8 cellular contexts compared by ENCODE assay signal in the genomic region with DNA sequence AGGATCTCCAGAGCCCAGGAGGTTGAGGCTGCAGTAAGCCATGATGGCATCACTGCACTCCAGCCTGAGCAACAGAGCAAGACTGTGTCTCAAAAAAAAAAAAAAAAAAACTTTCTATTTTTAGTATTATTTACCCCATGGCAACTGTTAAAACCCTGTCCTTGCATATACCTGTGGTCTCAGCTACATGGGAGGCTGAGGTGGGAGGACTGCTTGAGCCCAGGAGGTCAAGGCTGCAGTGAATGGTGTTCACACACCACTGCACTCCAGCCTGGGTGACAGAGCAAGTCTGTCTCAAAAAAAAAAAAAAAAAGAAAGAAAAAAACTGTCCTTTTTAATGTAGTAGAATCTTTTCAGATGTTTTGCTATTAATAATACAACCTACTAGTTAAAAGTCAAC. TPM values are rescaled to one million over a fixed set of nuclear protein-coding genes. Genes with fewer than 3 reads are reported as not detected.
DNase-seq lines count a peak whose midpoint lies in the region; ATAC-seq and TF ChIP-seq lines count a peak whose summit lies in the region.
"Not testable (repeated sequence)": the region's sequence is repeated elsewhere in the genome, so short reads cannot be mapped to it uniquely, and the experiment has no call there.

No MANE protein-coding gene starts in this region.

- not testable (repeated sequence) for H3K36me3 ChIP-seq in GM06990 (ENCODE audit: control insufficient read depth, insufficient read depth, low read length); muscle layer of duodenum (ENCODE audit: control insufficient read depth in 1 of 2, insufficient read depth in 2 of 2, low read length in 2 of 2)

- H3K4me1 ChIP-seq in muscle layer of duodenum (ENCODE audit: control insufficient read depth in 1 of 2, insufficient read depth in 2 of 2, low read length in 2 of 2), result peaks cover 15 to 28% of the 10 kb centered on the region in 2 donors

- H3K36me3 Mint-ChIP-seq in activated CD4-positive, alpha-beta memory T cell treated with anti-CD3 and anti-CD28 coated beads for 36 hours; MCF 10A (ENCODE audit: insufficient read depth, unreplicated experiment): not testable (repeated sequence)
- peaks cover 12 to 22% of the 10 kb centered on the region in 2 donors for H3K36me3 Mint-ChIP-seq in stimulated activated naive B cell treated with anti-CD40 and anti-IgM and Interleukin-4, amounts not matched to agents 10 μg/mL and 1 μg/mL and 100 μg/mL, for 72 hours

- H3K9me3 Mint-ChIP-seq in activated CD4-positive, alpha-beta memory T cell treated with anti-CD3 and anti-CD28 coated beads for 36 hours; MCF 10A (ENCODE audit: unreplicated experiment); stimulated activated naive B cell treated with anti-CD40 and anti-IgM and Interleukin-4, amounts not matched to agents 10 μg/mL and 1 μg/mL and 100 μg/mL, for 72 hours: not testable (repeated sequence)

- ATAC-seq in GM19438 (IDR thresholded peaks at IDR 0.05; ENCODE audit: low read depth, unreplicated experiment) (peak; percentile 10), HG03060 (IDR thresholded peaks at IDR 0.05; ENCODE audit: low read depth, unreplicated experiment) (peak; percentile 7)
- ATAC-seq in stimulated activated naive B cell treated with anti-CD40 and anti-IgM and Interleukin-4, amounts not matched to agents 10 μg/mL and 1 μg/mL and 100 μg/mL, for 72 hours (replicated peaks), result not testable (repeated sequence)

- peak; percentile 44 for DNase-seq in GM06990 (ENCODE audit: extremely low read depth, insufficient read length)
- not testable (repeated sequence) for DNase-seq in NB4 (ENCODE audit: low read depth); activated CD4-positive, alpha-beta memory T cell treated with anti-CD3 and anti-CD28 coated beads for 36 hours; MCF 10A (ENCODE audit: unreplicated experiment); stimulated activated naive B cell treated with anti-CD40 and anti-IgM and Interleukin-4, amounts not matched to agents 10 μg/mL and 1 μg/mL and 100 μg/mL, for 72 hours

- peak overlapping the region; percentile 29 for H3K4me3 ChIP-seq in GM06990 (replicated peaks; ENCODE audit: low read depth, low read length)
- H3K4me3 ChIP-seq in NB4 (ENCODE audit: low read depth, low read length), result peak overlapping the region; percentile 94
- H3K4me3 ChIP-seq in muscle layer of duodenum (ENCODE audit: low read depth in 1 of 2, low read length in 2 of 2), result not testable (repeated sequence)

- not testable (repeated sequence) for TF ChIP-seq CTCF in GM06990 (IDR thresholded peaks at IDR 0.05; ENCODE audit: insufficient read depth, low read length, poor library complexity, severe bottlenecking); NB4 (IDR thresholded peaks at IDR 0.05; ENCODE audit: low read depth, low read length); MCF 10A (IDR thresholded peaks at IDR 0.05; ENCODE audit: unreplicated experiment)

- peak overlapping the region; percentile 20 for H3K27ac ChIP-seq in muscle layer of duodenum (ENCODE audit: low read length)

- peak overlapping the region; percentile 48 for H3K27ac Mint-ChIP-seq in activated CD4-positive, alpha-beta memory T cell treated with anti-CD3 and anti-CD28 coated beads for 36 hours
- peak overlapping the region; percentile 95 for H3K27ac Mint-ChIP-seq in MCF 10A (ENCODE audit: low read depth, unreplicated experiment)
- H3K27ac Mint-ChIP-seq in stimulated activated naive B cell treated with anti-CD40 and anti-IgM and Interleukin-4, amounts not matched to agents 10 μg/mL and 1 μg/mL and 100 μg/mL, for 72 hours, result peak overlapping the region; percentile 81

- not testable (repeated sequence) for H3K9me3 ChIP-seq in muscle layer of duodenum (ENCODE audit: control insufficient read depth in 1 of 2, low read length in 2 of 2)

- intact Hi-C loops in activated CD4-positive, alpha-beta memory T cell treated with anti-CD3 and anti-CD28 coated beads for 36 hours (cut with micrococcal nuclease); MCF 10A (cut with micrococcal nuclease): not testable (repeated sequence)

- H3K27me3 ChIP-seq in GM06990 (replicated peaks; ENCODE audit: control insufficient read depth, insufficient read depth, low read length); muscle layer of duodenum (ENCODE audit: low read depth, low read length): not testable (repeated sequence)

- TF ChIP-seq POLR2A in NB4 (IDR thresholded peaks at IDR 0.05; ENCODE audit: extremely low read depth, insufficient read length), result not testable (repeated sequence)

- H3K4me3 Mint-ChIP-seq in activated CD4-positive, alpha-beta memory T cell treated with anti-CD3 and anti-CD28 coated beads for 36 hours, result not testable (repeated sequence)
- peak overlapping the region; percentile 91 for H3K4me3 Mint-ChIP-seq in MCF 10A (ENCODE audit: unreplicated experiment)
- H3K4me3 Mint-ChIP-seq in stimulated activated naive B cell treated with anti-CD40 and anti-IgM and Interleukin-4, amounts not matched to agents 10 μg/mL and 1 μg/mL and 100 μg/mL, for 72 hours, result peak overlapping the region; percentile 96 to 98

- H3K27me3 Mint-ChIP-seq in activated CD4-positive, alpha-beta memory T cell treated with anti-CD3 and anti-CD28 coated beads for 36 hours; MCF 10A (ENCODE audit: insufficient read depth, unreplicated experiment); stimulated activated naive B cell treated with anti-CD40 and anti-IgM and Interleukin-4, amounts not matched to agents 10 μg/mL and 1 μg/mL and 100 μg/mL, for 72 hours: not testable (repeated sequence)

- CTCF ChIA-PET in activated CD4-positive, alpha-beta memory T cell treated with anti-CD3 and anti-CD28 coated beads for 36 hours (lab: Charles Lee), result not testable (repeated sequence)
- CTCF ChIA-PET in MCF 10A (lab: Yijun Ruan, JAX), result interaction anchor here (0.7 to 1.5 kb wide), 4 partner anchors 13 to 131 kb away, joined by 3 to 9 read pairs (median 6); no protein-coding TSS in a partner anchor

- not testable (repeated sequence) for BruUV-seq in MCF 10A (replicated peaks; lab: Mats Ljungman, UMichigan)

- POLR2A ChIA-PET in activated CD4-positive, alpha-beta memory T cell treated with anti-CD3 and anti-CD28 coated beads for 36 hours (lab: Charles Lee), result interaction anchor here (0.8 kb wide), 1 partner anchor 15 kb away, joined by 3 read pairs; no protein-coding TSS in a partner anchor
- POLR2A ChIA-PET in MCF 10A (lab: Yijun Ruan, JAX), result interaction anchor here (0.6 to 0.8 kb wide), 4 partner anchors 11 to 161 kb away, joined by 3 read pairs; no protein-coding TSS in a partner anchor

- peaks cover 50% of the 10 kb centered on the region for H3K4me1 Mint-ChIP-seq in activated CD4-positive, alpha-beta memory T cell treated with anti-CD3 and anti-CD28 coated beads for 36 hours (ENCODE audit: low read depth)
- H3K4me1 Mint-ChIP-seq in MCF 10A (ENCODE audit: insufficient read depth, unreplicated experiment), result peaks cover 24% of the 10 kb centered on the region
- H3K4me1 Mint-ChIP-seq in stimulated activated naive B cell treated with anti-CD40 and anti-IgM and Interleukin-4, amounts not matched to agents 10 μg/mL and 1 μg/mL and 100 μg/mL, for 72 hours, result peaks cover 27 to 62% of the 10 kb centered on the region in 2 donors

RNA-seq across cellular contexts. Expression of gene ABI1, which starts 3.2 kb away (rescaled TPM):
- total RNA-seq in activated CD4-positive, alpha-beta memory T cell treated with anti-CD3 and anti-CD28 coated beads for 36 hours, result 10 to 100 TPM; 55.5 to 56.2 TPM
- total RNA-seq in MCF 10A (2022), result 43.0 and 53.0 TPM in 2 replicates
